ENCODE assay signal across 1 cellular context in the genomic region with DNA sequence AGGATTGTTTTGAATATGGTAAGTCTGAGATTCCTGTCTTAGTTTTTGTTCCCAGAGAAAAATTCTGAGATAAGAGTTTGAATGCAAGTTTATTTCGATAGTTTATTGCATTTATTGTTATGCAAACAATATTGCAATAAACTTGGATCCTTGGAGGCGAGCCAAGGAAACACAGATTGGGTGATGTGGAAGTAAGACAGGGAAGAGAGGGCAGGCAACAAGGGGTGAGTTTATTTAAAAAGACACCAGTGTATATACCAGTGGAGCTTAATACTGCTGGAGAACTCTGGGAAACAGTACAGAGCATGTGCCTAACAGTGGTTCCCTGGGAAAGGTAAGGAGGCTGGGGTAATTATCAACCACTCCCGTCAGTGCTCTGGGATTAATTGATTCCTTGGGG.
TF ChIP-seq lines count a peak whose summit lies in the region.

No MANE protein-coding gene starts in this region.

TF ChIP-seq in SK-N-SH, 30 proteins besides CTCF, POLR2A, EP300 and RAD21 (continued from another document):
- no peak for TF ChIP-seq RXRA (IDR thresholded peaks at IDR 0.05; ENCODE audit: borderline replicate concordance, low read depth)
- no peak for TF ChIP-seq TAF1 (IDR thresholded peaks at IDR 0.05; ENCODE audit: borderline replicate concordance, low read depth, low read length)
